Comparison of ENCODE assay signal across 17 cellular contexts in genomic region chr1:25428475-25429166, GRCh38. TPM values are rescaled to one million over a fixed set of nuclear protein-coding genes. Genes with fewer than 3 reads are reported as not detected.
DNase-seq lines count a peak whose midpoint lies in the region; ATAC-seq and TF ChIP-seq lines count a peak whose summit lies in the region.
"Had no signal": no experiment of that assay in that cellular context is flagged by ENCODE, and none has a peak within 500 bp of the region (broad histone marks: within the 10 kb centered on the region; RNA-seq: fewer than 3 reads in every experiment).

No MANE protein-coding gene starts in this region.

- TF ChIP-seq CTCF in Caco-2 (IDR thresholded peaks at IDR 0.05; ENCODE audit: insufficient read depth in 1 of 2, low read depth in 1 of 2, low read length in 1 of 2, severe bottlenecking in 1 of 2, unreplicated experiment in 1 of 2), result no peak
- TF ChIP-seq CTCF in activated CD8-positive, alpha-beta T cell treated with anti-CD3 and anti-CD28 coated beads for 36 hours (IDR thresholded peaks at IDR 0.05), result no peak
- no peak for TF ChIP-seq CTCF in sigmoid colon (IDR thresholded peaks at IDR 0.05)

- H3K36me3 Mint-ChIP-seq in Caco-2 (ENCODE audit: insufficient read depth, unreplicated experiment), result peaks cover 5% of the 10 kb centered on the region
- H3K36me3 Mint-ChIP-seq in activated CD8-positive, alpha-beta T cell treated with anti-CD3 and anti-CD28 coated beads for 36 hours (ENCODE audit: low read depth), result peaks cover 9% of the 10 kb centered on the region
- H3K36me3 Mint-ChIP-seq in naive B cell, result no peaks in the 10 kb centered on the region

- H3K9ac ChIP-seq in BLaER1, result no peak overlapping the region

- CTCF ChIA-PET in Caco-2 (lab: Charles Lee), result no interaction called here
- CTCF ChIA-PET in activated CD8-positive, alpha-beta T cell treated with anti-CD3 and anti-CD28 coated beads for 36 hours (lab: Charles Lee), result interaction anchor here (0.6 to 2.1 kb wide), 9 partner anchors 13 to 601 kb away, joined by 3 to 5 read pairs (median 3); no protein-coding TSS in a partner anchor

- H3K4me1 ChIP-seq in BLaER1, result peaks cover 29% of the 10 kb centered on the region
- no peaks in the 10 kb centered on the region for H3K4me1 ChIP-seq in Caco-2
- peaks cover 0 to 28% (median 25%) of the 10 kb centered on the region in 4 donors for H3K4me1 ChIP-seq in sigmoid colon
- H3K4me1 ChIP-seq: prostate gland had no signal

- DNase-seq in Caco-2 (no peak), naive B cell (no peak), sigmoid colon (no peak), sciatic nerve (ENCODE audit: low spot score) (no peak)
- no peak for DNase-seq in activated CD8-positive, alpha-beta T cell treated with anti-CD3 and anti-CD28 coated beads for 36 hours
- DNase-seq: head of caudate nucleus; midbrain; NCI-H2029; NCI-H69; stimulated activated CD4-positive, alpha-beta T cell treated with anti-CD3 and anti-CD28 coated beads, Interleukin-15, amount 100 ng/mL, for 24 hours; thyroid gland had no signal

- TF ChIP-seq POLR2A in sigmoid colon (IDR thresholded peaks at IDR 0.05), result no peak

- H3K27ac ChIP-seq in BLaER1 (no peak overlapping the region), sigmoid colon (no peak overlapping the region)
- H3K27ac ChIP-seq: prostate gland, thyroid gland had no signal

- no peaks in the 10 kb centered on the region for H3K27me3 ChIP-seq in BLaER1
- H3K27me3 ChIP-seq in Caco-2 (replicated peaks; ENCODE audit: control insufficient read depth, insufficient read depth, low read length), result no peaks in the 10 kb centered on the region
- H3K27me3 ChIP-seq in sigmoid colon, result no peaks in the 10 kb centered on the region
- H3K27me3 ChIP-seq: BLaER1 treated with 17β-estradiol and CSF1 and Interleukin-3, amounts not matched to agents 10 nM and 100 nM; thyroid gland had no signal

- POLR2A ChIA-PET in Caco-2 (lab: Charles Lee), result interaction anchor here (0.6 kb wide), 1 partner anchor 10 kb away, joined by 3 read pairs; no protein-coding TSS in a partner anchor
- POLR2A ChIA-PET in activated CD8-positive, alpha-beta T cell treated with anti-CD3 and anti-CD28 coated beads for 36 hours (lab: Charles Lee), result interaction anchor here (0.8 to 1.2 kb wide), 2 partner anchors 13 to 464 kb away, joined by 3 to 4 read pairs; no protein-coding TSS in a partner anchor

- no peak for ATAC-seq in activated CD8-positive, alpha-beta T cell treated with anti-CD3 and anti-CD28 coated beads for 36 hours
- no peak for ATAC-seq in naive B cell (ENCODE audit: low read depth in 2 of 2)
- ATAC-seq in HG02885 (IDR thresholded peaks at IDR 0.05; ENCODE audit: poor library complexity, unreplicated experiment), result no peak
- ATAC-seq in sciatic nerve, result no peak
- ATAC-seq in HG03354 (IDR thresholded peaks at IDR 0.05; ENCODE audit: poor library complexity, severe bottlenecking, unreplicated experiment), result no peak

- H3K4me3 Mint-ChIP-seq in Caco-2 (ENCODE audit: unreplicated experiment) (peak overlapping the region; percentile 51), naive B cell (peak overlapping the region in 7 of 8 donors; percentile 17 to 99 (median 76))
- peak overlapping the region; percentile 28 for H3K4me3 Mint-ChIP-seq in activated CD8-positive, alpha-beta T cell treated with anti-CD3 and anti-CD28 coated beads for 36 hours

- H3K27ac Mint-ChIP-seq in Caco-2 (ENCODE audit: unreplicated experiment) (no peak overlapping the region), naive B cell (peak overlapping the region in 3 of 6 donors; percentile 21 to 94 (median 81))
- H3K27ac Mint-ChIP-seq in activated CD8-positive, alpha-beta T cell treated with anti-CD3 and anti-CD28 coated beads for 36 hours, result no peak overlapping the region

- H4K20me1 ChIP-seq in BLaER1, result peaks cover 26% of the 10 kb centered on the region

- no peaks in the 10 kb centered on the region for H3K4me1 Mint-ChIP-seq in Caco-2 (ENCODE audit: low read depth, unreplicated experiment)
- H3K4me1 Mint-ChIP-seq in activated CD8-positive, alpha-beta T cell treated with anti-CD3 and anti-CD28 coated beads for 36 hours (ENCODE audit: low read depth), result peaks cover 24% of the 10 kb centered on the region
- peaks cover 11 to 26% (median 20%) of the 10 kb centered on the region in 3 donors for H3K4me1 Mint-ChIP-seq in naive B cell

- H3K9me3 ChIP-seq in BLaER1 (no peaks in the 10 kb centered on the region), Caco-2 (no peaks in the 10 kb centered on the region), sigmoid colon (no peaks in the 10 kb centered on the region)
- H3K9me3 ChIP-seq: BLaER1 treated with 17β-estradiol and CSF1 and Interleukin-3, amounts not matched to agents 10 nM and 100 nM; prostate gland; thyroid gland had no signal

- intact Hi-C loops in Caco-2 (cut with micrococcal nuclease; ENCODE audit: unreplicated experiment), result no loop called here
- intact Hi-C loops in activated CD8-positive, alpha-beta T cell treated with anti-CD3 and anti-CD28 coated beads for 36 hours (cut with micrococcal nuclease), result no loop called here
- intact Hi-C loops in sigmoid colon (cut with DNase I), result no loop called here
- intact Hi-C loops in sciatic nerve (cut with DNase I), result no loop called here

- H3K36me3 ChIP-seq in BLaER1 (peaks cover 3% of the 10 kb centered on the region; the same call in 1 of the 2 replicates), Caco-2 (ENCODE audit: control insufficient read depth, insufficient read depth, low read length) (no peaks in the 10 kb centered on the region), sigmoid colon (no peaks in the 10 kb centered on the region)
- H3K36me3 ChIP-seq: prostate gland, thyroid gland had no signal

- no peak overlapping the region for H3K4me3 ChIP-seq in BLaER1
- H3K4me3 ChIP-seq in Caco-2 (ENCODE audit: low read depth, low read length), result no peak overlapping the region
- no peak overlapping the region for H3K4me3 ChIP-seq in sigmoid colon

- no peaks in the 10 kb centered on the region for H3K9me3 Mint-ChIP-seq in Caco-2 (ENCODE audit: unreplicated experiment)
- no peaks in the 10 kb centered on the region for H3K9me3 Mint-ChIP-seq in activated CD8-positive, alpha-beta T cell treated with anti-CD3 and anti-CD28 coated beads for 36 hours
- no peaks in the 10 kb centered on the region for H3K9me3 Mint-ChIP-seq in naive B cell

- TF ChIP-seq EP300 in sigmoid colon (IDR thresholded peaks at IDR 0.05), result no peak

- 95% methylated on average over 7 of the region's 7 CpGs for WGBS in sigmoid colon, 2 donors

- BruUV-seq in Caco-2 (replicated peaks; lab: Mats Ljungman, UMichigan), result no TSS peak

- H3K27me3 Mint-ChIP-seq in Caco-2 (ENCODE audit: insufficient read depth, unreplicated experiment), result no peaks in the 10 kb centered on the region
- H3K27me3 Mint-ChIP-seq in activated CD8-positive, alpha-beta T cell treated with anti-CD3 and anti-CD28 coated beads for 36 hours, result no peaks in the 10 kb centered on the region
- peaks cover 0 to 3% (median under 1%) of the 10 kb centered on the region in 3 donors for H3K27me3 Mint-ChIP-seq in naive B cell

- H3K4me2 ChIP-seq in BLaER1, result peak overlapping the region; percentile 89; the same call in 1 of the 2 replicates

RNA-seq across cellular contexts. Expression of gene MACO1, which starts 2.1 kb away (rescaled TPM):
- total RNA-seq in Caco-2 (2022), result 16.8 TPM in 2 replicates
- total RNA-seq in activated CD8-positive, alpha-beta T cell treated with anti-CD3 and anti-CD28 coated beads for 36 hours, result 10 to 100 TPM; 17.1 to 18.0 TPM
- 1 to 10 TPM; 2.7 to 9.9 (median 7.2) TPM for polyA plus RNA-seq in naive B cell (ENCODE audit: low read depth in 6 of 6)
- total RNA-seq in sigmoid colon, result 10 to 100 TPM; 11.8 to 20.2 (median 15.4) TPM
- 10 to 100 TPM in 1 of 3 donors, 1 to 10 TPM in 2; 2.4 to 10.9 (median 3.0) TPM for polyA plus RNA-seq in sigmoid colon
- 20.4 TPM for total RNA-seq in sciatic nerve

RNA-seq across cellular contexts. Expression of gene RHCE, which starts 8.0 kb away (rescaled TPM):
- total RNA-seq in Caco-2 (2022), result 0.30 TPM in 1 of 2 replicates, not detected in the other
- under 1 TPM; 0.50 to 0.56 TPM for total RNA-seq in activated CD8-positive, alpha-beta T cell treated with anti-CD3 and anti-CD28 coated beads for 36 hours
- under 1 TPM in 3 of 6 donors, not detected in 3; 0.23 to 0.70 (median 0.28) TPM for polyA plus RNA-seq in naive B cell (ENCODE audit: low read depth in 6 of 6)
- total RNA-seq in sigmoid colon, result under 1 TPM in 2 of 4 donors, not detected in 2; 0.36 to 0.83 TPM
- under 1 TPM in 1 of 3 donors, not detected in 2; 0.07 TPM for polyA plus RNA-seq in sigmoid colon
- 1.1 TPM for total RNA-seq in sciatic nerve
- total RNA-seq: T-helper 2 cell treated with Interferon-gamma antibody and Interleukin-4, amounts not matched to agents 100 ng/mL and 5 ng/mL, for 36 hours had no signal
